Comparison of ENCODE assay signal across 8 cellular contexts in the genomic region with DNA sequence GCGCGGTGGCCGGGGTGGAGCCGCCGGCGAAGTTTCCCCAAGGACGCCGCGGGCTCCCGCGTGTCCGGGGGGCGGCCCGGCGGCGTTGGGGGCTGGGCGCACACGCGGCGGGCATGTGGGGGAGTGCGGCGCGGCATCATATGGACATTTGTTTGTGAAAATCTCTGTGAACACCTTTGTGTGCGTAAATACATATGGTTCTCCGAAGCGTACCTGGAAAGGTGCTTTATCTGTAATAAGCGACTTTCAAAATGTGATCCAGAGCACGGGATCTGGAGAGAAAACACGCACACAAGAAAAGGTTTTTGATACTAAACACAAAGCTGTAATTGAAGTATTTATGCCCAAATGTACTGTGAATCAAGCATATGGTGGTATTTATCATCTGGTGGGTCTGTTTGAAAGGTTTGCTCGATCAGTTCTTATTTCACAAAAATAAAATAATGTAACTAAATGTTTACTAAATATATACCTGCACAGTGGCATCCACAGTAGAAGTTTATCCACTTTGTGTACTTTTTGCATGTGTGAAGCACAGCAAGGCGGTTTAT. TPM values are rescaled to one million over a fixed set of nuclear protein-coding genes. Genes with fewer than 3 reads are reported as not detected.
DNase-seq lines count a peak whose midpoint lies in the region; ATAC-seq and TF ChIP-seq lines count a peak whose summit lies in the region.

No MANE protein-coding gene starts in this region.

- H3K27me3 ChIP-seq in heart left ventricle: no peaks in the 10 kb centered on the region

- no peak for TF ChIP-seq CTCF in heart left ventricle (IDR thresholded peaks at IDR 0.05)
- no peak for TF ChIP-seq CTCF in activated CD8-positive, alpha-beta T cell treated with anti-CD3 and anti-CD28 coated beads for 36 hours (IDR thresholded peaks at IDR 0.05)

- peaks cover 0 to 56% (median 19%) of the 10 kb centered on the region in 12 donors for H3K4me1 ChIP-seq in heart left ventricle

- H3K36me3 ChIP-seq in heart left ventricle: no peaks in the 10 kb centered on the region

- WGBS in heart left ventricle, 4 donors: 3 to 7% (median 4%) methylated on average over 17 to 31 of the region's 31 CpGs

- DNase-seq in heart left ventricle (no peak), left ventricle myocardium superior (no peak), D341Med (ENCODE audit: low spot score) (no peak), RPMI8226 (no peak), middle frontal gyrus (ENCODE audit: extremely low spot score, low spot score) (no peak)
- no peak for DNase-seq in activated CD8-positive, alpha-beta T cell treated with anti-CD3 and anti-CD28 coated beads for 36 hours

- peak overlapping the region; percentile 73 for H3K4me3 Mint-ChIP-seq in activated CD8-positive, alpha-beta T cell treated with anti-CD3 and anti-CD28 coated beads for 36 hours
- peak overlapping the region; percentile 36 for H3K4me3 Mint-ChIP-seq in stimulated activated memory B cell treated with anti-CD40 and anti-IgM and Interleukin-4, amounts not matched to agents 10 μg/mL and 1 μg/mL and 100 μg/mL, for 72 hours

- H3K9me3 ChIP-seq in heart left ventricle: no peaks in the 10 kb centered on the region

- peak overlapping the region; percentile 75 to 99 (median 98) for H3K27ac ChIP-seq in heart left ventricle

- peaks cover 53% of the 10 kb centered on the region for H3K4me1 Mint-ChIP-seq in activated CD8-positive, alpha-beta T cell treated with anti-CD3 and anti-CD28 coated beads for 36 hours (ENCODE audit: low read depth)
- H3K4me1 Mint-ChIP-seq in stimulated activated memory B cell treated with anti-CD40 and anti-IgM and Interleukin-4, amounts not matched to agents 10 μg/mL and 1 μg/mL and 100 μg/mL, for 72 hours: peaks cover 50% of the 10 kb centered on the region

- TF ChIP-seq POLR2A in heart left ventricle (IDR thresholded peaks at IDR 0.05): no peak

- POLR2A ChIA-PET in activated CD8-positive, alpha-beta T cell treated with anti-CD3 and anti-CD28 coated beads for 36 hours (lab: Charles Lee): interaction anchor here (0.6 to 6.5 kb wide), 8 partner anchors 14 to 190 kb away, joined by 3 to 111 read pairs (median 4); no protein-coding TSS in a partner anchor

- peak overlapping the region; percentile 93 for H3K27ac Mint-ChIP-seq in activated CD8-positive, alpha-beta T cell treated with anti-CD3 and anti-CD28 coated beads for 36 hours
- peak overlapping the region; percentile 96 for H3K27ac Mint-ChIP-seq in stimulated activated memory B cell treated with anti-CD40 and anti-IgM and Interleukin-4, amounts not matched to agents 10 μg/mL and 1 μg/mL and 100 μg/mL, for 72 hours

- H3K4me3 ChIP-seq in heart left ventricle (peak overlapping the region; percentile 18 to 96 (median 85)), iPS-11a (ENCODE audit: low read depth, low read length) (peak overlapping the region; percentile 48)

- H3K9me3 Mint-ChIP-seq in activated CD8-positive, alpha-beta T cell treated with anti-CD3 and anti-CD28 coated beads for 36 hours: no peaks in the 10 kb centered on the region
- no peaks in the 10 kb centered on the region for H3K9me3 Mint-ChIP-seq in stimulated activated memory B cell treated with anti-CD40 and anti-IgM and Interleukin-4, amounts not matched to agents 10 μg/mL and 1 μg/mL and 100 μg/mL, for 72 hours

- CTCF ChIA-PET in activated CD8-positive, alpha-beta T cell treated with anti-CD3 and anti-CD28 coated beads for 36 hours (lab: Charles Lee): interaction anchor here (0.7 to 1.7 kb wide), 12 partner anchors 52 to 444 kb away, joined by 3 to 6 read pairs (median 3); no protein-coding TSS in a partner anchor

- intact Hi-C loops in heart left ventricle (cut with DNase I) (loop anchor here in 9 of 10 donors (1.0 to 10.0 kb wide), 26 partner anchors 63 to 1184 kb away; no protein-coding TSS in a partner anchor), left ventricle myocardium superior (cut with micrococcal nuclease) (loop anchor here (5.0 to 10.0 kb wide), 2 partner anchors 143 to 149 kb away; no protein-coding TSS in a partner anchor)
- intact Hi-C loops in activated CD8-positive, alpha-beta T cell treated with anti-CD3 and anti-CD28 coated beads for 36 hours (cut with micrococcal nuclease): loop anchor here (1.0 to 5.0 kb wide), 4 partner anchors 117 to 162 kb away; no protein-coding TSS in a partner anchor

- ATAC-seq in heart left ventricle (no peak), left ventricle myocardium superior (no peak)
- no peak for ATAC-seq in activated CD8-positive, alpha-beta T cell treated with anti-CD3 and anti-CD28 coated beads for 36 hours
- no peak for ATAC-seq in stimulated activated memory B cell treated with anti-CD40 and anti-IgM and Interleukin-4, amounts not matched to agents 10 μg/mL and 1 μg/mL and 100 μg/mL, for 72 hours

- H3K27me3 Mint-ChIP-seq in activated CD8-positive, alpha-beta T cell treated with anti-CD3 and anti-CD28 coated beads for 36 hours: no peaks in the 10 kb centered on the region
- no peaks in the 10 kb centered on the region for H3K27me3 Mint-ChIP-seq in stimulated activated memory B cell treated with anti-CD40 and anti-IgM and Interleukin-4, amounts not matched to agents 10 μg/mL and 1 μg/mL and 100 μg/mL, for 72 hours

- H3K36me3 Mint-ChIP-seq in activated CD8-positive, alpha-beta T cell treated with anti-CD3 and anti-CD28 coated beads for 36 hours (ENCODE audit: low read depth): peaks cover 23% of the 10 kb centered on the region
- H3K36me3 Mint-ChIP-seq in stimulated activated memory B cell treated with anti-CD40 and anti-IgM and Interleukin-4, amounts not matched to agents 10 μg/mL and 1 μg/mL and 100 μg/mL, for 72 hours: peaks cover 11% of the 10 kb centered on the region

RNA-seq across cellular contexts. Expression of a gene that starts 0.7 kb away (rescaled TPM):
- total RNA-seq in heart left ventricle: 100 to 1,000 TPM in 6 of 9 donors, 10 to 100 TPM in 3; 50.0 to 176 (median 120) TPM
- 10 to 100 TPM; 24.0 to 46.0 TPM for polyA plus RNA-seq in heart left ventricle
- 99.6 TPM for total RNA-seq in left ventricle myocardium superior
- total RNA-seq in activated CD8-positive, alpha-beta T cell treated with anti-CD3 and anti-CD28 coated beads for 36 hours: 100 to 1,000 TPM; 153 to 158 TPM
